ENCODE assay signal across 18 cellular contexts in the genomic region with DNA sequence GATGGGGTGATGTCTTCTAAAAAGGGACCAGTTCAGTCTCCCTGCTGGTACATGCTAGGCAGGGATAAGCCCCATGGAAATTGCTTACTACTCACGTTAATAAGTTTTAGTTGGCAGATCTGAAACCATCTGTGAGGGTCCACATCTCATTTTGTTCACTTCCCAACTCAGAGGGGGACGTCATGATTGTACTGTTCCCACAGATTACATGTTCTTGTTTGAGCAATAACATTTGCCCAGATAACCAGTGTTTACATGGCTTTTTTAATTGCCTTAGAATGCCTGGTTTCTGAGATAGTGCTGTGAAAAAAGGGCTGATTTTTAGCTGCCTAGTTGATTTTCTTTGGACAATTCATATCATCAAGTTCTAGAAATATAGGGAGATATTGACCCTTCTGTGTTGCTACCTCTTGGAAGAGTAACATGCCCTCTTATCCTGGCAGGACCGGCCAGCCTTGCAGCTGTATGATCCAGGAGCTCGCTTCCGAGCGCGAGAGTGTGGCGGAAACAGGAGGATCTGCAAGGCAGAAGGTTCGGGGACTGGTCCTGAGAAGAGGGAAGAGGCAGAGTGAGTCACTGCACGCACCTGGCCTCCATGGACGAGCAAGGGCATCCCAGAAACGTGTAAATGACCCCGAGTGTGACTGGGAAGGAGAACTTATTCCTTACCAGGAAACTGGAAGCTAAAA. TPM values are rescaled to one million over a fixed set of nuclear protein-coding genes. Genes with fewer than 3 reads are reported as not detected.
A peak's percentile ranks its signal among the peaks of the same experiment; 100 is the strongest.
DNase-seq lines count a peak whose midpoint lies in the region; ATAC-seq, FAIRE-seq and TF ChIP-seq lines count a peak whose summit lies in the region.
"Had no signal": no experiment of that assay in that cellular context is flagged by ENCODE, and none has a peak within 500 bp of the region (broad histone marks: within the 10 kb centered on the region; RNA-seq: fewer than 3 reads in every experiment).

No MANE protein-coding gene starts in this region.

- H3K4me1 Mint-ChIP-seq in stimulated activated naive B cell treated with anti-CD40 and anti-IgM and Interleukin-4, amounts not matched to agents 10 μg/mL and 1 μg/mL and 100 μg/mL, for 72 hours, result peaks cover 0 to 1% of the 10 kb centered on the region in 2 donors
- H3K4me1 Mint-ChIP-seq: B cell had no signal

- TF ChIP-seq POLR2A in K562 (conservative IDR thresholded peaks at IDR 0.05), result no peak

- H2AFZ ChIP-seq in MM.1S (ENCODE audit: low read length) (no peak overlapping the region), K562 (ENCODE audit: low read depth, low read length) (no peak overlapping the region), hepatocyte (no peak overlapping the region)
- H2AFZ ChIP-seq: GM23248 had no signal

- H3K4me3 ChIP-seq in MM.1S (ENCODE audit: low read length), result no peak overlapping the region
- no peak overlapping the region for H3K4me3 ChIP-seq in K562
- no peak overlapping the region for H3K4me3 ChIP-seq in hepatocyte
- H3K4me3 ChIP-seq: BLaER1 treated with 17β-estradiol and CSF1 and Interleukin-3, amounts not matched to agents 10 nM and 100 nM; GM12878; GM23248; HAP-1 had no signal

- CTCF ChIA-PET in K562 (lab: Yijun Ruan, JAX; ENCODE audit: low intra/inter-chr PET ratio) (no interaction called here), RWPE1 (lab: Yijun Ruan, JAX) (no interaction called here)

- no peaks in the 10 kb centered on the region for H3K9me3 Mint-ChIP-seq in stimulated activated naive B cell treated with anti-CD40 and anti-IgM and Interleukin-4, amounts not matched to agents 10 μg/mL and 1 μg/mL and 100 μg/mL, for 72 hours
- H3K9me3 Mint-ChIP-seq: CD8-positive, alpha-beta T cell had no signal

- H3K9me3 ChIP-seq in MM.1S (replicated peaks; ENCODE audit: insufficient read depth, low read length), result no peaks in the 10 kb centered on the region
- H3K9me3 ChIP-seq in K562 (replicated peaks; ENCODE audit: control insufficient read depth, insufficient read depth, low read depth, low read length), result no peaks in the 10 kb centered on the region
- no peaks in the 10 kb centered on the region for H3K9me3 ChIP-seq in hepatocyte (ENCODE audit: low read depth)
- H3K9me3 ChIP-seq: BLaER1 treated with 17β-estradiol and CSF1 and Interleukin-3, amounts not matched to agents 10 nM and 100 nM; HAP-1 had no signal

- no peaks in the 10 kb centered on the region for H3K27me3 Mint-ChIP-seq in stimulated activated naive B cell treated with anti-CD40 and anti-IgM and Interleukin-4, amounts not matched to agents 10 μg/mL and 1 μg/mL and 100 μg/mL, for 72 hours
- H3K27me3 Mint-ChIP-seq: B cell had no signal

- H3K36me3 Mint-ChIP-seq in stimulated activated naive B cell treated with anti-CD40 and anti-IgM and Interleukin-4, amounts not matched to agents 10 μg/mL and 1 μg/mL and 100 μg/mL, for 72 hours, result peaks cover 30 to 41% of the 10 kb centered on the region in 2 donors

- POLR2A ChIA-PET in K562 (lab: Yijun Ruan, JAX), result interaction anchor here (0.8 kb wide), 1 partner anchor 23 kb away, joined by 3 read pairs; a partner anchor contains a TSS
- POLR2A ChIA-PET in RWPE1 (lab: Yijun Ruan, JAX; ENCODE audit: low non-redundant PET), result no interaction called here

- H3K79me2 ChIP-seq in MM.1S (ENCODE audit: low read length) (peaks cover 10% of the 10 kb centered on the region), K562 (ENCODE audit: control insufficient read depth, insufficient read depth, low read length) (no peaks in the 10 kb centered on the region), hepatocyte (no peaks in the 10 kb centered on the region)

- no peaks in the 10 kb centered on the region for H3K9me1 ChIP-seq in K562 (ENCODE audit: control insufficient read depth, insufficient read depth, low read length)

- no peaks in the 10 kb centered on the region for H3K27me3 ChIP-seq in MM.1S (replicated peaks; ENCODE audit: insufficient read depth, low read length)
- H3K27me3 ChIP-seq in K562 (ENCODE audit: control insufficient read depth in 2 of 2, insufficient read depth in 2 of 2, low read length in 2 of 2), result no peaks in the 10 kb centered on the region
- no peaks in the 10 kb centered on the region for H3K27me3 ChIP-seq in hepatocyte
- H3K27me3 ChIP-seq: BLaER1 treated with 17β-estradiol and CSF1 and Interleukin-3, amounts not matched to agents 10 nM and 100 nM had no signal

- H3K4me1 ChIP-seq in MM.1S (ENCODE audit: low read length) (peaks cover 24% of the 10 kb centered on the region), K562 (replicated peaks in 1 of 2; ENCODE audit: control insufficient read depth in 2 of 2, insufficient read depth in 2 of 2, low read length in 2 of 2) (peaks cover 0 to 4% of the 10 kb centered on the region in 2 experiments; a peak in 2 of 5 replicates), hepatocyte (ENCODE audit: insufficient read depth) (peaks cover 14% of the 10 kb centered on the region)
- H3K4me1 ChIP-seq: HAP-1 had no signal

- peaks cover 19% of the 10 kb centered on the region for H3F3A ChIP-seq in MM.1S (ENCODE audit: insufficient read depth, low read length)

- no peak overlapping the region for H3K9ac ChIP-seq in MM.1S (ENCODE audit: low read length)
- 0 out of 4 replicates have a peak overlapping the region, but pooled peaks of 1 of the 2 experiments have one; percentile 58 for H3K9ac ChIP-seq in K562 (ENCODE audit: insufficient read depth in 1 of 2, low read depth in 2 of 2, low read length in 2 of 2)
- H3K9ac ChIP-seq: BLaER1 treated with 17β-estradiol and CSF1 and Interleukin-3, amounts not matched to agents 10 nM and 100 nM; GM23248 had no signal

- H3K9me2 ChIP-seq in MM.1S (replicated peaks; ENCODE audit: insufficient read depth, low read length), result no peaks in the 10 kb centered on the region
- no peaks in the 10 kb centered on the region for H3K9me2 ChIP-seq in hepatocyte (replicated peaks; ENCODE audit: insufficient read depth)

- H4K20me1 ChIP-seq in MM.1S (ENCODE audit: insufficient read depth, low read length), result no peaks in the 10 kb centered on the region
- no peaks in the 10 kb centered on the region for H4K20me1 ChIP-seq in K562 (replicated peaks; ENCODE audit: control insufficient read depth, insufficient read depth, low read length)
- no peaks in the 10 kb centered on the region for H4K20me1 ChIP-seq in hepatocyte (ENCODE audit: insufficient read depth, poor library complexity, severe bottlenecking)

- H3K4me2 ChIP-seq in MM.1S (ENCODE audit: low read depth, low read length) (peak overlapping the region; percentile 10; the same call in 1 of the 2 replicates), K562 (ENCODE audit: insufficient read depth, low read length) (no peak overlapping the region), hepatocyte (no peak overlapping the region)
- H3K4me2 ChIP-seq: BLaER1 treated with 17β-estradiol and CSF1 and Interleukin-3, amounts not matched to agents 10 nM and 100 nM had no signal

- 71% methylated on average over 3 of the region's 13 CpGs for WGBS in K562 (ENCODE audit: insufficient coverage, low coverage, missing lambda C conversion rate)
- WGBS in hepatocyte (ENCODE audit: low lambda C conversion rate, missing lambda C conversion rate), result 75% methylated on average over 13 of the region's 13 CpGs

- no peak overlapping the region for H3K4me3 Mint-ChIP-seq in stimulated activated naive B cell treated with anti-CD40 and anti-IgM and Interleukin-4, amounts not matched to agents 10 μg/mL and 1 μg/mL and 100 μg/mL, for 72 hours
- H3K4me3 Mint-ChIP-seq: B cell; CD8-positive, alpha-beta T cell had no signal

- peak overlapping the region; percentile 67 for H3K27ac Mint-ChIP-seq in stimulated activated naive B cell treated with anti-CD40 and anti-IgM and Interleukin-4, amounts not matched to agents 10 μg/mL and 1 μg/mL and 100 μg/mL, for 72 hours
- H3K27ac Mint-ChIP-seq: B cell; CD8-positive, alpha-beta T cell had no signal

- TF ChIP-seq CTCF in MM.1S (IDR thresholded peaks at IDR 0.05; ENCODE audit: low read length), result no peak
- no peak for TF ChIP-seq CTCF in K562 (IDR thresholded peaks at IDR 0.05 in 2 of 3, conservative IDR thresholded peaks at IDR 0.05 in 1 of 3; ENCODE audit: insufficient read depth in 2 of 3, low read depth in 1 of 3, low read length in 3 of 3)
- no peak for TF ChIP-seq CTCF in hepatocyte (IDR thresholded peaks at IDR 0.05; ENCODE audit: poor library complexity)
- no peak for TF ChIP-seq CTCF in RWPE1 (conservative IDR thresholded peaks at IDR 0.05; ENCODE audit: low read depth)

- ATAC-seq in K562, result no peak
- no peak for ATAC-seq in stimulated activated naive B cell treated with anti-CD40 and anti-IgM and Interleukin-4, amounts not matched to agents 10 μg/mL and 1 μg/mL and 100 μg/mL, for 72 hours (replicated peaks)
- ATAC-seq: CD8-positive, alpha-beta T cell; GM12878 had no signal

- intact Hi-C loops in K562 (cut with micrococcal nuclease), result loop anchor here (1.0 kb wide), 1 partner anchor 35 kb away; no protein-coding TSS in a partner anchor

- no peak overlapping the region for H3K27ac ChIP-seq in MM.1S (ENCODE audit: low read length)
- no peak overlapping the region for H3K27ac ChIP-seq in K562 (ENCODE audit: extremely low read depth, low read depth, low read length)
- H3K27ac ChIP-seq in hepatocyte, result peak overlapping the region; percentile 87
- H3K27ac ChIP-seq in RWPE1, result no peak overlapping the region
- H3K27ac ChIP-seq: BLaER1 treated with 17β-estradiol and CSF1 and Interleukin-3, amounts not matched to agents 10 nM and 100 nM; GM23248 had no signal

- no TSS peak for BruUV-seq in K562 (replicated peaks; lab: Mats Ljungman, UMichigan)

- DNase-seq in MM.1S (no peak), K562 (ENCODE audit: extremely low read depth in 1 of 4, low spot score in 3 of 4) (no peak), hepatocyte (ENCODE audit: low spot score) (no peak), RWPE1 (ENCODE audit: low spot score) (no peak), globus pallidus (ENCODE audit: low spot score) (no peak), T-helper 9 cell (no peak)
- no peak for DNase-seq in stimulated activated naive B cell treated with anti-CD40 and anti-IgM and Interleukin-4, amounts not matched to agents 10 μg/mL and 1 μg/mL and 100 μg/mL, for 72 hours
- DNase-seq: Calu3; CD8-positive, alpha-beta T cell; DND-41; EL; GM23248 had no signal

- H3K36me3 ChIP-seq in MM.1S (replicated peaks; ENCODE audit: insufficient read depth, low read length) (peaks cover 2% of the 10 kb centered on the region; the same call in 1 of the 2 replicates), K562 (ENCODE audit: control insufficient read depth, insufficient read depth, low read length) (peaks cover 48% of the 10 kb centered on the region; the same call in 2 of the 3 replicates), hepatocyte (replicated peaks; ENCODE audit: insufficient read depth, low read depth) (no peaks in the 10 kb centered on the region)

- no peak for TF ChIP-seq RAD21 in K562 (CRISPR knock-in tag; conservative IDR thresholded peaks at IDR 0.05 in 1 of 2, IDR thresholded peaks at IDR 0.05 in 1 of 2)

- TF ChIP-seq EP300 in K562 (IDR thresholded peaks at IDR 0.05; ENCODE audit: low read length), result no peak

- in situ Hi-C loops in K562 (cut with MboI), result no loop called here

- FAIRE-seq in K562 (lab: Jason Lieb, UNC), result peak; percentile 51
- FAIRE-seq: GM12878, GM19239, HepG2 had no signal

RNA-seq across cellular contexts. Expression of a gene that starts 9.8 kb away (rescaled TPM):
- 20.2 and 38.7 TPM in 2 replicates for total RNA-seq in K562 (2011; cell fraction: chromatin; rRNA removed; ENCODE audit: low replicate concordance)
- 11.8 and 13.4 TPM in 2 replicates for total RNA-seq in K562 (2011; cell fraction: nucleolus; rRNA removed)
- total RNA-seq in K562 (2011; cell fraction: nucleoplasm; rRNA removed), result 25.7 and 37.6 TPM in 2 replicates
- total RNA-seq in K562 (2014; rRNA removed), result 15.3 and 16.6 TPM in 2 replicates
- total RNA-seq in K562 (2014; rRNA removed; fragmentation: Illumina TruSeq; extraction: Trizol), result 14.2 and 14.6 TPM in 2 replicates
- total RNA-seq in K562 (2015; rRNA removed; fragmentation: Illumina TruSeq; extraction: Trizol), result 11.7 and 13.4 TPM in 2 replicates
- total RNA-seq in K562 (2021), result 30.8 and 32.4 TPM in 2 replicates
- polyA plus RNA-seq in K562 (2011; rRNA removed), result 17.3 and 24.2 TPM in 2 replicates
- polyA plus RNA-seq in K562 (2011; cell fraction: cytosol; rRNA removed), result 30.1 and 30.3 TPM in 2 replicates
- polyA plus RNA-seq in K562 (2011; cell fraction: nucleus; rRNA removed), result 18.4 and 22.0 TPM in 2 replicates
- polyA plus RNA-seq in K562 (2012), result 21.9 and 24.0 TPM in 2 replicates
- polyA plus RNA-seq in K562 (2014; fragmentation: Illumina TruSeq; extraction: Trizol), result 35.8 and 40.6 TPM in 2 replicates
- under 1 TPM; 0.70 to 0.84 TPM for polyA plus RNA-seq in K562 (2014; fragmentation: Nextera tagmentation; extraction: Ambion mirVana)
- 21.7 and 26.7 TPM in 2 replicates for polyA plus RNA-seq in K562 (2014; rRNA removed)
- polyA minus RNA-seq in K562 (2011; rRNA and poly(A)+ RNA removed), result 14.3 and 17.2 TPM in 2 replicates
- 14.4 and 16.6 TPM in 2 replicates for polyA minus RNA-seq in K562 (2011; cell fraction: cytosol; rRNA and poly(A)+ RNA removed)
- 12.0 and 13.0 TPM in 2 replicates for polyA minus RNA-seq in K562 (2011; cell fraction: nucleus; rRNA and poly(A)+ RNA removed)
- 12.8 and 20.7 TPM in 2 replicates for total RNA-seq in hepatocyte
- polyA plus RNA-seq in hepatocyte, result 6.6 and 9.3 TPM in 2 replicates

RNA-seq across cellular contexts. Expression of a gene that starts 23.1 kb away (rescaled TPM):
- total RNA-seq in K562 (2011; cell fraction: chromatin; rRNA removed; ENCODE audit: low replicate concordance), result 115 and 227 TPM in 2 replicates
- 74.5 and 80.1 TPM in 2 replicates for total RNA-seq in K562 (2011; cell fraction: nucleolus; rRNA removed)
- 135 and 213 TPM in 2 replicates for total RNA-seq in K562 (2011; cell fraction: nucleoplasm; rRNA removed)
- 36.2 and 57.8 TPM in 2 replicates for total RNA-seq in K562 (2014; rRNA removed)
- 39.1 and 40.5 TPM in 2 replicates for total RNA-seq in K562 (2014; rRNA removed; fragmentation: Illumina TruSeq; extraction: Trizol)
- 44.2 and 48.2 TPM in 2 replicates for total RNA-seq in K562 (2015; rRNA removed; fragmentation: Illumina TruSeq; extraction: Trizol)
- 36.0 and 40.9 TPM in 2 replicates for total RNA-seq in K562 (2021)
- 56.7 and 59.9 TPM in 2 replicates for polyA plus RNA-seq in K562 (2011; rRNA removed)
- polyA plus RNA-seq in K562 (2011; cell fraction: cytosol; rRNA removed), result 27.1 and 32.5 TPM in 2 replicates
- polyA plus RNA-seq in K562 (2011; cell fraction: nucleus; rRNA removed), result 97.8 and 111 TPM in 2 replicates
- 50.7 and 62.2 TPM in 2 replicates for polyA plus RNA-seq in K562 (2012)
- 56.1 and 64.8 TPM in 2 replicates for polyA plus RNA-seq in K562 (2014; fragmentation: Illumina TruSeq; extraction: Trizol)
- polyA plus RNA-seq in K562 (2014; fragmentation: Nextera tagmentation; extraction: Ambion mirVana), result 10 to 100 TPM; 15.6 to 17.5 TPM
- 64.1 and 76.5 TPM in 2 replicates for polyA plus RNA-seq in K562 (2014; rRNA removed)
- polyA minus RNA-seq in K562 (2011; rRNA and poly(A)+ RNA removed), result 27.1 and 29.9 TPM in 2 replicates
- 13.0 and 14.2 TPM in 2 replicates for polyA minus RNA-seq in K562 (2011; cell fraction: cytosol; rRNA and poly(A)+ RNA removed)
- 38.2 and 48.3 TPM in 2 replicates for polyA minus RNA-seq in K562 (2011; cell fraction: nucleus; rRNA and poly(A)+ RNA removed)
- 35.7 and 42.5 TPM in 2 replicates for total RNA-seq in hepatocyte
- polyA plus RNA-seq in hepatocyte, result 48.9 and 60.3 TPM in 2 replicates
